26 cellular contexts compared by ENCODE assay signal in genomic region chr12:65595016-65595560, GRCh38.
DNase-seq lines count a peak whose midpoint lies in the region; ATAC-seq and TF ChIP-seq lines count a peak whose summit lies in the region.
"Had no signal": no experiment of that assay in that cellular context is flagged by ENCODE, and none has a peak within 500 bp of the region (broad histone marks: within the 10 kb centered on the region; RNA-seq: fewer than 3 reads in every experiment).

No MANE protein-coding gene starts in this region.

- no peaks in the 10 kb centered on the region for H3K27me3 ChIP-seq in H7 (ENCODE audit: control insufficient read depth, insufficient read depth, low read length)
- no peaks in the 10 kb centered on the region for H3K27me3 ChIP-seq in RWPE2 (ENCODE audit: insufficient read depth, poor library complexity, severe bottlenecking)
- no peaks in the 10 kb centered on the region for H3K27me3 ChIP-seq in iPS-20b (ENCODE audit: insufficient read depth, low read length)
- no peaks in the 10 kb centered on the region for H3K27me3 ChIP-seq in neural progenitor cell
- H3K27me3 ChIP-seq: right lobe of liver, vagina had no signal

- no peaks in the 10 kb centered on the region for H3K79me2 ChIP-seq in neural progenitor cell (ENCODE audit: low read depth)

- no peak for TF ChIP-seq CTCF in RWPE2 (IDR thresholded peaks at IDR 0.05; ENCODE audit: poor library complexity, severe bottlenecking)
- no peak for TF ChIP-seq CTCF in neural progenitor cell (IDR thresholded peaks at IDR 0.05)

- peak overlapping the region; percentile 89 for H3K27ac ChIP-seq in RWPE2 (ENCODE audit: poor library complexity, severe bottlenecking)
- H3K27ac ChIP-seq in iPS-20b (ENCODE audit: low read length) = no peak overlapping the region
- no peak overlapping the region for H3K27ac ChIP-seq in neural progenitor cell
- H3K27ac ChIP-seq: dorsolateral prefrontal cortex, heart right ventricle, left lung, right lobe of liver, stomach, vagina had no signal

- H3K9ac ChIP-seq in iPS-20b (ENCODE audit: low read depth, low read length) (peak overlapping the region; percentile 50; the same call in 1 of the 2 replicates), neural progenitor cell (no peak overlapping the region)

- no peak for ATAC-seq in RWPE2 (ENCODE audit: low read depth)
- ATAC-seq in HG03139 (IDR thresholded peaks at IDR 0.05; ENCODE audit: unreplicated experiment) = no peak
- ATAC-seq: activated CD8-positive, alpha-beta T cell treated with anti-CD3 and anti-CD28 coated beads for 36 hours; heart right ventricle; left lung; Panc1; right lobe of liver had no signal

- H3F3A ChIP-seq in neural progenitor cell (ENCODE audit: low read depth) = no peaks in the 10 kb centered on the region

- H3K36me3 Mint-ChIP-seq in neural progenitor cell = no peaks in the 10 kb centered on the region
- H3K36me3 Mint-ChIP-seq: brain had no signal

- in situ Hi-C loops in ACHN (cut with HindIII; ENCODE audit: low pct_ligation_motif_present, low pct_unique_long_range_greater_than_20kb, low sequenced_read_pairs) = no loop called here

- H3K4me1 ChIP-seq in RWPE2 (ENCODE audit: insufficient read depth, poor library complexity, severe bottlenecking) = peaks cover 24% of the 10 kb centered on the region
- peaks cover 36% of the 10 kb centered on the region for H3K4me1 ChIP-seq in iPS-20b (ENCODE audit: insufficient read depth, low read length)
- H3K4me1 ChIP-seq in neural progenitor cell = peaks cover 28% of the 10 kb centered on the region
- H3K4me1 ChIP-seq: left lung, right lobe of liver, stomach had no signal

- H2AFZ ChIP-seq in neural progenitor cell (replicated peaks) = peak overlapping the region; percentile 67

- no peak overlapping the region for H3K27ac Mint-ChIP-seq in neural progenitor cell
- H3K27ac Mint-ChIP-seq: activated CD8-positive, alpha-beta T cell treated with anti-CD3 and anti-CD28 coated beads for 36 hours; activated T-helper 2 cell treated with anti-CD3 and anti-CD28 coated beads, Interferon-gamma antibody, Interleukin-2, Interleukin-4, amounts not matched to agents 10 μg/mL and 5 μg/mL and 100 μg/mL, durations not matched to agents 14 hours and 24 hours and 36 hours; T-helper 2 cell treated with Interferon-gamma antibody and Interleukin-4, amounts not matched to agents 5 μg/mL and 100 μg/mL, for 36 hours had no signal

- peaks cover 16% of the 10 kb centered on the region for H3K4me1 Mint-ChIP-seq in neural progenitor cell

- H3K4me3 ChIP-seq in H7 (ENCODE audit: insufficient read depth, low read depth, low read length) = peak overlapping the region; percentile 35
- H3K4me3 ChIP-seq in RWPE2 (ENCODE audit: severe bottlenecking) = no peak overlapping the region
- H3K4me3 ChIP-seq in iPS-20b (ENCODE audit: low read length) = peak overlapping the region; percentile 47; the same call in 1 of the 2 replicates
- no peak overlapping the region for H3K4me3 ChIP-seq in neural progenitor cell
- H3K4me3 ChIP-seq: dorsolateral prefrontal cortex, heart right ventricle, left lung, right lobe of liver, stomach, vagina had no signal

- H3K4me3 Mint-ChIP-seq in neural progenitor cell = no peak overlapping the region
- H3K4me3 Mint-ChIP-seq: activated CD8-positive, alpha-beta T cell treated with anti-CD3 and anti-CD28 coated beads for 36 hours; brain; T-helper 2 cell treated with Interferon-gamma antibody and Interleukin-4, amounts not matched to agents 5 μg/mL and 100 μg/mL, for 36 hours had no signal

- H3K27me3 Mint-ChIP-seq in neural progenitor cell (ENCODE audit: insufficient read depth, low read depth) = no peaks in the 10 kb centered on the region

- H4K20me1 ChIP-seq in neural progenitor cell (ENCODE audit: low read depth) = no peaks in the 10 kb centered on the region

- H3K9me3 ChIP-seq in RWPE2 (ENCODE audit: severe bottlenecking) (no peaks in the 10 kb centered on the region), iPS-20b (ENCODE audit: insufficient read depth, low read depth, low read length) (no peaks in the 10 kb centered on the region), neural progenitor cell (ENCODE audit: low read depth) (no peaks in the 10 kb centered on the region)
- H3K9me3 ChIP-seq: heart right ventricle, left lung, right lobe of liver, stomach, vagina had no signal

- peak overlapping the region; percentile 68 for H3K4me2 ChIP-seq in neural progenitor cell

- H3K36me3 ChIP-seq in H7 (replicated peaks; ENCODE audit: control insufficient read depth, insufficient read depth, low read length) (no peaks in the 10 kb centered on the region), RWPE2 (ENCODE audit: low read depth) (no peaks in the 10 kb centered on the region), iPS-20b (ENCODE audit: insufficient read depth, low read depth, low read length) (no peaks in the 10 kb centered on the region), neural progenitor cell (no peaks in the 10 kb centered on the region)
- H3K36me3 ChIP-seq: heart right ventricle, left lung, right lobe of liver, stomach, vagina had no signal

- DNase-seq in H7 (peak; percentile 17), RWPE2 (ENCODE audit: low spot score) (no peak), neural progenitor cell (ENCODE audit: low spot score) (no peak), ACHN (no peak), H4 (ENCODE audit: low spot score) (no peak)
- DNase-seq: activated CD8-positive, alpha-beta T cell treated with anti-CD3 and anti-CD28 coated beads for 36 hours; activated naive CD4-positive, alpha-beta T cell treated with anti-CD3 and anti-CD28 coated beads, Interleukin-2, amount 50 U/mL, for 16 hours; dorsolateral prefrontal cortex; foreskin melanocyte; heart right ventricle; left lung; NCI-H1417 treated with DMSO at 0.1 percent for 48 hours; NCI-H2081 treated with DMSO at 0.1 percent for 48 hours; NCI-H226; NCI-H69; right lobe of liver; SHP77; stimulated activated CD8-positive, alpha-beta memory T cell treated with anti-CD3 and anti-CD28 coated beads, Interleukin-4, amount 100 ng/mL, for 48 hours; stomach had no signal

- no peaks in the 10 kb centered on the region for H3K9me3 Mint-ChIP-seq in neural progenitor cell
- H3K9me3 Mint-ChIP-seq: activated CD8-positive, alpha-beta T cell treated with anti-CD3 and anti-CD28 coated beads for 36 hours; activated T-helper 2 cell treated with anti-CD3 and anti-CD28 coated beads, Interferon-gamma antibody, Interleukin-2, Interleukin-4, amounts not matched to agents 10 μg/mL and 5 μg/mL and 100 μg/mL, durations not matched to agents 14 hours and 24 hours and 36 hours; T-helper 2 cell treated with Interferon-gamma antibody and Interleukin-4, amounts not matched to agents 5 μg/mL and 100 μg/mL, for 36 hours had no signal

Comparison
In these comparisons a context has a peak if more than half of its experiments do, and no peak if none do; other contexts are left out.
1. H3K4me3 ChIP-seq: peak in H7 (single experiment) and iPS-20b (single experiment); none in RWPE2 (single experiment) and neural progenitor cell (single experiment).